8 cellular contexts compared by ENCODE assay signal in genomic region chr7:105098863-105099515, GRCh38.
DNase-seq lines count a peak whose midpoint lies in the region; ATAC-seq, FAIRE-seq and TF ChIP-seq lines count a peak whose summit lies in the region.

No MANE protein-coding gene starts in this region.

- H3K4me3 ChIP-seq in GM12864 (ENCODE audit: low read depth, low read length) (no peak overlapping the region), kidney (ENCODE audit: low read length in 2 of 2) (no peak overlapping the region), BE2C (ENCODE audit: low read depth, low read length) (no peak overlapping the region), ascending aorta (no peak overlapping the region)

- no peaks in the 10 kb centered on the region for H3K27me3 ChIP-seq in BE2C
- H3K27me3 ChIP-seq in ascending aorta = no peaks in the 10 kb centered on the region

- intact Hi-C loops in kidney (cut with DNase I) (no loop called here), ascending aorta (cut with DNase I) (no loop called here)

- H3K4me1 ChIP-seq in kidney (ENCODE audit: control insufficient read depth in 1 of 2, insufficient read depth in 1 of 2, low read depth in 1 of 2, low read length in 2 of 2) (peaks cover 0 to 4% of the 10 kb centered on the region in 2 donors), BE2C (no peaks in the 10 kb centered on the region), ascending aorta (peaks cover 0 to 6% of the 10 kb centered on the region in 2 donors)

- H3K36me3 ChIP-seq in kidney (ENCODE audit: control insufficient read depth in 1 of 2, insufficient read depth in 2 of 2, low read length in 2 of 2) (peaks cover 14 to 22% of the 10 kb centered on the region in 2 donors), BE2C (peaks cover 57% of the 10 kb centered on the region), ascending aorta (peaks cover 7 to 35% of the 10 kb centered on the region in 2 donors)

- ATAC-seq in GM19468 (IDR thresholded peaks at IDR 0.05; ENCODE audit: extremely low read depth, unreplicated experiment) (peak; percentile 56), HG03457 (IDR thresholded peaks at IDR 0.05; ENCODE audit: unreplicated experiment) (peak; percentile 60)

- peak; percentile 21 for DNase-seq in GM12864 (ENCODE audit: low read depth)
- peak; percentile 44 for DNase-seq in dermis blood vessel endothelial cell
- no peak for DNase-seq in kidney
- no peak for DNase-seq in BE2C
- DNase-seq in ascending aorta (ENCODE audit: low spot score in 2 of 2) = no peak
- no peak for DNase-seq in HTR-8/SVneo (ENCODE audit: insufficient read length, low spot score)

- H3K27ac ChIP-seq in kidney (ENCODE audit: low read depth in 2 of 2, low read length in 2 of 2) (no peak overlapping the region), ascending aorta (no peak overlapping the region)

- TF ChIP-seq CTCF in GM12864 (IDR thresholded peaks at IDR 0.05; ENCODE audit: low read depth, low read length, missing control alignments) = no peak
- TF ChIP-seq CTCF in kidney (IDR thresholded peaks at IDR 0.05; ENCODE audit: borderline replicate concordance, extremely low read depth, insufficient read depth) = no peak
- no peak for TF ChIP-seq CTCF in BE2C (IDR thresholded peaks at IDR 0.05; ENCODE audit: low read depth, low read length)
- no peak for TF ChIP-seq CTCF in ascending aorta (IDR thresholded peaks at IDR 0.05)

- no peak overlapping the region for H3K9ac ChIP-seq in kidney (ENCODE audit: low read length in 2 of 2)

- FAIRE-seq in kidney (lab: Jason Lieb, UNC) (no peak), HTR-8/SVneo (lab: Jason Lieb, UNC) (no peak)

- H3K9me3 ChIP-seq in kidney (ENCODE audit: control insufficient read depth in 1 of 2, low read length in 2 of 2) = no peaks in the 10 kb centered on the region
- no peaks in the 10 kb centered on the region for H3K9me3 ChIP-seq in BE2C
- H3K9me3 ChIP-seq in ascending aorta = no peaks in the 10 kb centered on the region

Comparison
In these comparisons a context has a peak if more than half of its experiments do, and no peak if none do; other contexts are left out.
1. DNase-seq: peak in GM12864 (single experiment) and dermis blood vessel endothelial cell (single experiment); none in kidney (single experiment), BE2C (single experiment), ascending aorta (0 of 2) and HTR-8/SVneo (single experiment).